12 cellular contexts compared by ENCODE assay signal in the genomic region with DNA sequence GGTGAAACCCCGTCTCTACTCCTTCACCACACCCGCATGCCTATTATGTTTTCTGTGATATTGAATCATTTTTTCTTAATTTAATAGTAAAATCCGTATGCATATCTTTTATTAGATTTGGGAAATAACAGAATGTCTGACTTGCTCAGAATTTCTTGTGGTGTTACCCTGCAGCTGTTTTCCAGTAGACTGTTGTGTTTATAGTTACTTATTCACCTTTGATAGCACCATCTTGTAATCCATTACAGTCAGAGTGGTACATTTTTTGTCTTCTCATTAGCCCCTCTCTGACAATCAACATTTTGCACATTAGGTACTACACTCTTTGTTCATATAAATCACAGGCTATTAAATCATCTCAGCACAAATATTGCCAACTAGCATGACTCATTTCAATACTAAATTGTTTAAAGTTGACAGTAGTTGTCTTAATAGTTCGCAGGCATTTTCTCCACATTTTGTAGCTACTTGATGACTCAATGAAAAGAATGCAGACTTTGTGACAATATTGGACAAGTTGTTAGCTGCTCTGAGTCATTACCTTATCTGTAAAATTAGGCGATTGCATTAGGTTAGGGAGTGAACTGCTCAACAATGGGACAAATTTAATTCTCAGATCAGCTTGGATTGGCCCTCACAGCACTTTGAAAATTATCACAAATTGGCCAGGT. TPM values are rescaled to one million over a fixed set of nuclear protein-coding genes. Genes with fewer than 3 reads are reported as not detected.
DNase-seq lines count a peak whose midpoint lies in the region; ATAC-seq and TF ChIP-seq lines count a peak whose summit lies in the region.
"Had no signal": no experiment of that assay in that cellular context is flagged by ENCODE, and none has a peak within 500 bp of the region (broad histone marks: within the 10 kb centered on the region; RNA-seq: fewer than 3 reads in every experiment).

No MANE protein-coding gene starts in this region.

- CTCF ChIA-PET in AG04450 (lab: Charles Lee), result interaction anchor here (0.8 to 1.6 kb wide), 2 partner anchors 9 to 11 kb away, joined by 3 to 5 read pairs; no protein-coding TSS in a partner anchor

- H3K4me3 ChIP-seq in AG04450 (ENCODE audit: low read depth, low read length), result no peak overlapping the region

- no peak for TF ChIP-seq RAD21 in Ishikawa (IDR thresholded peaks at IDR 0.05; ENCODE audit: low read depth)

- H3K27me3 Mint-ChIP-seq in mesothelial cell of epicardium (ENCODE audit: low read depth), result no peaks in the 10 kb centered on the region

- POLR2A ChIA-PET in AG04450 (lab: Yijun Ruan, JAX), result interaction anchor here (0.6 kb wide), 1 partner anchor 13 kb away, joined by 10 read pairs; no protein-coding TSS in a partner anchor

- no peak overlapping the region for H3K27ac ChIP-seq in AG04450 (ENCODE audit: low read depth, low read length)

- peak; percentile 89 for TF ChIP-seq EP300 in Ishikawa (IDR thresholded peaks at IDR 0.05; ENCODE audit: borderline replicate concordance)

- DNase-seq in AG04450 (ENCODE audit: low read depth, low spot score) (peak; percentile 63), epidermal melanocyte (ENCODE audit: insufficient read length, low spot score) (peak; percentile 35), mesothelial cell of epicardium (ENCODE audit: low spot score in 2 of 2, unreplicated experiment in 2 of 2) (no peak), NCI-H526 (lab: John Stamatoyannopoulos, UW) (no peak), mucosa of gallbladder (ENCODE audit: low spot score) (no peak)
- DNase-seq in activated CD4-positive, alpha-beta T cell treated with anti-CD3 and anti-CD28 coated beads for 4 hours, result no peak
- DNase-seq: CD4-positive, CD25-positive, alpha-beta regulatory T cell; H7; NCI-H1694 treated with DMSO at 0.1 percent for 48 hours had no signal

- no peaks in the 10 kb centered on the region; the same call in 1 of the 2 replicates for H3K9me3 ChIP-seq in AG04450 (ENCODE audit: control insufficient read depth, insufficient read depth, low read length)

- no peak overlapping the region for H3K4me3 Mint-ChIP-seq in mesothelial cell of epicardium
- H3K4me3 Mint-ChIP-seq: brain; CD4-positive, CD25-positive, alpha-beta regulatory T cell had no signal

- H3K9me3 Mint-ChIP-seq in mesothelial cell of epicardium, result peaks cover 4% of the 10 kb centered on the region
- H3K9me3 Mint-ChIP-seq: brain had no signal

- peak overlapping the region; percentile 0 for H3K27ac Mint-ChIP-seq in mesothelial cell of epicardium
- H3K27ac Mint-ChIP-seq: brain; CD4-positive, CD25-positive, alpha-beta regulatory T cell had no signal

- H3K36me3 Mint-ChIP-seq in mesothelial cell of epicardium, result no peaks in the 10 kb centered on the region
- H3K36me3 Mint-ChIP-seq: brain; CD4-positive, CD25-positive, alpha-beta regulatory T cell had no signal

- H3K27me3 ChIP-seq in AG04450 (ENCODE audit: control insufficient read depth, insufficient read depth, low read length), result no peaks in the 10 kb centered on the region

- TF ChIP-seq CTCF in AG04450 (IDR thresholded peaks at IDR 0.05; ENCODE audit: low read depth, low read length) (no peak), mesothelial cell of epicardium (IDR thresholded peaks at IDR 0.05; ENCODE audit: unreplicated experiment) (no peak)

- ATAC-seq in GM19035 (IDR thresholded peaks at IDR 0.05; ENCODE audit: unreplicated experiment), result no peak

- peaks cover 7% of the 10 kb centered on the region for H3K4me1 Mint-ChIP-seq in mesothelial cell of epicardium
- H3K4me1 Mint-ChIP-seq: brain; CD4-positive, CD25-positive, alpha-beta regulatory T cell had no signal

TF ChIP-seq in Ishikawa, 13 proteins besides CTCF, POLR2A, EP300 and RAD21:
- TF ChIP-seq, protein P1, sequence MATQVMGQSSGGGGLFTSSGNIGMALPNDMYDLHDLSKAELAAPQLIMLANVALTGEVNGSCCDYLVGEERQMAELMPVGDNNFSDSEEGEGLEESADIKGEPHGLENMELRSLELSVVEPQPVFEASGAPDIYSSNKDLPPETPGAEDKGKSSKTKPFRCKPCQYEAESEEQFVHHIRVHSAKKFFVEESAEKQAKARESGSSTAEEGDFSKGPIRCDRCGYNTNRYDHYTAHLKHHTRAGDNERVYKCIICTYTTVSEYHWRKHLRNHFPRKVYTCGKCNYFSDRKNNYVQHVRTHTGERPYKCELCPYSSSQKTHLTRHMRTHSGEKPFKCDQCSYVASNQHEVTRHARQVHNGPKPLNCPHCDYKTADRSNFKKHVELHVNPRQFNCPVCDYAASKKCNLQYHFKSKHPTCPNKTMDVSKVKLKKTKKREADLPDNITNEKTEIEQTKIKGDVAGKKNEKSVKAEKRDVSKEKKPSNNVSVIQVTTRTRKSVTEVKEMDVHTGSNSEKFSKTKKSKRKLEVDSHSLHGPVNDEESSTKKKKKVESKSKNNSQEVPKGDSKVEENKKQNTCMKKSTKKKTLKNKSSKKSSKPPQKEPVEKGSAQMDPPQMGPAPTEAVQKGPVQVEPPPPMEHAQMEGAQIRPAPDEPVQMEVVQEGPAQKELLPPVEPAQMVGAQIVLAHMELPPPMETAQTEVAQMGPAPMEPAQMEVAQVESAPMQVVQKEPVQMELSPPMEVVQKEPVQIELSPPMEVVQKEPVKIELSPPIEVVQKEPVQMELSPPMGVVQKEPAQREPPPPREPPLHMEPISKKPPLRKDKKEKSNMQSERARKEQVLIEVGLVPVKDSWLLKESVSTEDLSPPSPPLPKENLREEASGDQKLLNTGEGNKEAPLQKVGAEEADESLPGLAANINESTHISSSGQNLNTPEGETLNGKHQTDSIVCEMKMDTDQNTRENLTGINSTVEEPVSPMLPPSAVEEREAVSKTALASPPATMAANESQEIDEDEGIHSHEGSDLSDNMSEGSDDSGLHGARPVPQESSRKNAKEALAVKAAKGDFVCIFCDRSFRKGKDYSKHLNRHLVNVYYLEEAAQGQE (IDR thresholded peaks at IDR 0.05; ENCODE audit: low read depth), result no peak
- TF ChIP-seq TEAD4 (IDR thresholded peaks at IDR 0.05) (peak; percentile 90), TAF1 (IDR thresholded peaks at IDR 0.05; ENCODE audit: low read depth) (no peak), EGR1 (IDR thresholded peaks at IDR 0.05) (no peak), NFIC (IDR thresholded peaks at IDR 0.05) (peak; percentile 90), CEBPB (IDR thresholded peaks at IDR 0.05) (peak; percentile 53; the same call in 1 of the 2 replicates), YY1 (IDR thresholded peaks at IDR 0.05; ENCODE audit: low read depth) (no peak; the same call in 1 of the 2 replicates), ZBTB7A (IDR thresholded peaks at IDR 0.05; ENCODE audit: low read depth) (no peak), TCF12 (IDR thresholded peaks at IDR 0.05; ENCODE audit: low read depth) (peak; percentile 87), CREB1 (IDR thresholded peaks at IDR 0.05; ENCODE audit: low read depth) (no peak), FOXM1 (IDR thresholded peaks at IDR 0.05; ENCODE audit: borderline replicate concordance, low read depth) (peak; percentile 84)
- TF ChIP-seq, protein P2, sequence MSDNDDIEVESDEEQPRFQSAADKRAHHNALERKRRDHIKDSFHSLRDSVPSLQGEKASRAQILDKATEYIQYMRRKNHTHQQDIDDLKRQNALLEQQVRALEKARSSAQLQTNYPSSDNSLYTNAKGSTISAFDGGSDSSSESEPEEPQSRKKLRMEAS (IDR thresholded peaks at IDR 0.05), result no peak; the same call in 1 of the 2 replicates
- TF ChIP-seq, protein P3, sequence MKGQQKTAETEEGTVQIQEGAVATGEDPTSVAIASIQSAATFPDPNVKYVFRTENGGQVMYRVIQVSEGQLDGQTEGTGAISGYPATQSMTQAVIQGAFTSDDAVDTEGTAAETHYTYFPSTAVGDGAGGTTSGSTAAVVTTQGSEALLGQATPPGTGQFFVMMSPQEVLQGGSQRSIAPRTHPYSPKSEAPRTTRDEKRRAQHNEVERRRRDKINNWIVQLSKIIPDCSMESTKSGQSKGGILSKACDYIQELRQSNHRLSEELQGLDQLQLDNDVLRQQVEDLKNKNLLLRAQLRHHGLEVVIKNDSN (IDR thresholded peaks at IDR 0.05), result no peak

RNA-seq across cellular contexts. Expression of a gene that starts 17.8 kb away (rescaled TPM):
- polyA plus RNA-seq in AG04450 (2011; rRNA removed), result 1.3 and 1.5 TPM in 2 replicates
- 1.2 and 1.5 TPM in 2 replicates for polyA minus RNA-seq in AG04450 (2011; rRNA and poly(A)+ RNA removed)
- total RNA-seq in mesothelial cell of epicardium (3.0 to 3.1 TPM (median 3.1 TPM) in 3 replicates), mucosa of gallbladder (0.43 TPM)
- total RNA-seq: CD4-positive, CD25-positive, alpha-beta regulatory T cell had no signal
- polyA plus RNA-seq: CD4-positive, CD25-positive, alpha-beta regulatory T cell had no signal

Comparison
In these comparisons a context has a peak if more than half of its experiments do, and no peak if none do; other contexts are left out.
1. DNase-seq: peak in AG04450 (single experiment) and epidermal melanocyte (single experiment); none in mesothelial cell of epicardium (0 of 2), NCI-H526 (0 of 2), mucosa of gallbladder (single experiment) and activated CD4-positive, alpha-beta T cell treated with anti-CD3 and anti-CD28 coated beads for 4 hours (0 of 2).